In genomic region chr7:35889001-35889400, GRCh38 we compare ENCODE assay signal across 20 cellular contexts.
"Had no signal": no experiment of that assay in that cellular context is flagged by ENCODE, and none has a peak within 500 bp of the region (broad histone marks: within the 10 kb centered on the region; RNA-seq: fewer than 3 reads in every experiment).

No MANE protein-coding gene starts in this region.

- H3K4me3 Mint-ChIP-seq: activated T-cell treated with anti-CD3 and anti-CD28 coated beads, Interleukin-2, amount 50 U/mL, for 72 hours; nephron progenitor cell; stimulated activated naive B cell treated with anti-CD40 and anti-IgM and Interleukin-4, amounts not matched to agents 10 μg/mL and 1 μg/mL and 100 μg/mL, for 72 hours; T-cell had no signal

- ATAC-seq: activated T-cell treated with anti-CD3 and anti-CD28 coated beads, Interleukin-2, amount 50 U/mL, for 72 hours; mucosa of descending colon; stimulated activated naive B cell treated with anti-CD40 and anti-IgM and Interleukin-4, amounts not matched to agents 10 μg/mL and 1 μg/mL and 100 μg/mL, for 72 hours; T-cell had no signal

- DNase-seq: activated CD4-positive, alpha-beta T cell treated with anti-CD3 and anti-CD28 coated beads for 4 hours; activated CD4-positive, alpha-beta T cell treated with anti-CD3 and anti-CD28 coated beads, Interleukin-2, amount 50 U/mL, for 4 hours; activated naive CD4-positive, alpha-beta T cell treated with Interleukin-2 at 50 U/mL for 16 hours; activated T-cell treated with anti-CD3 and anti-CD28 coated beads for 4 hours; activated T-cell treated with anti-CD3 and anti-CD28 coated beads, Interleukin-2, amount 50 U/mL, for 72 hours; effector CD8-positive, alpha-beta T cell; left ventricle myocardium inferior; mesendoderm; mucosa of descending colon; nephron progenitor cell; occipital lobe; stimulated activated CD4-positive, alpha-beta T cell treated with anti-CD3 and anti-CD28 coated beads, Interleukin-1b, Interleukin-23, amount 100 ng/mL, for 48 hours; stimulated activated naive B cell treated with anti-CD40 and anti-IgM and Interleukin-4, amounts not matched to agents 10 μg/mL and 1 μg/mL and 100 μg/mL, for 72 hours; T-cell had no signal

- H3K27ac ChIP-seq: breast epithelium, left ventricle myocardium inferior, right atrium auricular region, tibial nerve, VCaP had no signal

- H3K36me3 ChIP-seq: breast epithelium had no signal

- H3K27me3 Mint-ChIP-seq: stimulated activated naive B cell treated with anti-CD40 and anti-IgM and Interleukin-4, amounts not matched to agents 10 μg/mL and 1 μg/mL and 100 μg/mL, for 72 hours; T-cell had no signal

- H3K4me1 Mint-ChIP-seq: nephron progenitor cell had no signal

- H3K4me1 ChIP-seq: breast epithelium, right atrium auricular region, tibial nerve had no signal

- H3K27ac Mint-ChIP-seq: activated T-cell treated with anti-CD3 and anti-CD28 coated beads, Interleukin-2, amount 50 U/mL, for 72 hours; nephron progenitor cell; T-cell had no signal

- H3K4me3 ChIP-seq: breast epithelium, left ventricle myocardium inferior, lung, mucosa of descending colon, right atrium auricular region, smooth muscle cell, tibial nerve had no signal

- H3K9me3 ChIP-seq: breast epithelium, left ventricle myocardium inferior, mucosa of descending colon, right atrium auricular region, tibial nerve had no signal

- H3K27me3 ChIP-seq: breast epithelium, right atrium auricular region, tibial nerve had no signal

- H3K9me3 Mint-ChIP-seq: activated T-cell treated with anti-CD3 and anti-CD28 coated beads, Interleukin-2, amount 50 U/mL, for 72 hours; nephron progenitor cell; stimulated activated naive B cell treated with anti-CD40 and anti-IgM and Interleukin-4, amounts not matched to agents 10 μg/mL and 1 μg/mL and 100 μg/mL, for 72 hours; T-cell had no signal
